Comparison of ENCODE assay signal across 24 cellular contexts in the genomic region with DNA sequence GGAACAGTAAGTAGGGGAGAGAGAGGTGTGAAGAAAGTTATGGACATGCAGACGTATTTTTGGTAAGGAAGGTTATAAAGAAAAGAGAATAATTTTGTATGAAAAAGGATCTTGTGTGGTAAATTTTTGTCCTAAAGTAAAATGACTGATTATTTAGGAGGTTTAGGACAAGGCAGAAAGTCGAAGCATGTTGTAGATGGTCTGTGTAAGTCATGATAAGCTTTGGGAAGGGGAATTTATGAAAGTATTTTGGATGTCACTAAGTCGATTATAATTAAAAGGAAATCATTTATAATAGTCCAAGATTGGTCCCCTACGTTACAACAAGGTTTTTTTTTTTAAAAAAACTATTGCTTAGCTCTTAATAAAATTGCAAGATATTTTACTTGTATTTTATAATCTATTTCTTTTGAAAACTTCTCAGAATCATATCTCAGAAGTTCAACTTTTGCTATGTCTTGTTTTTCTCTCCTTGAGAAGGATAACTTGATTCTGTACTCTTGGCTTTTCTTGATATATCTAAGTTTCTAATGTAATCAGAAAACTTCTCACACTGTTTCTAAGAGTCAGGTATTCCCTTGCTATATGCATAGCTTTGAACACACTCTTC. TPM values are rescaled to one million over a fixed set of nuclear protein-coding genes. Genes with fewer than 3 reads are reported as not detected.
DNase-seq lines count a peak whose midpoint lies in the region; ATAC-seq and TF ChIP-seq lines count a peak whose summit lies in the region.
"Had no signal": no experiment of that assay in that cellular context is flagged by ENCODE, and none has a peak within 500 bp of the region (broad histone marks: within the 10 kb centered on the region; RNA-seq: fewer than 3 reads in every experiment).

No MANE protein-coding gene starts in this region.

- no peak for TF ChIP-seq CTCF in MCF 10A (IDR thresholded peaks at IDR 0.05; ENCODE audit: unreplicated experiment)
- TF ChIP-seq CTCF in breast epithelium (IDR thresholded peaks at IDR 0.05) = no peak
- TF ChIP-seq CTCF in neural progenitor cell (IDR thresholded peaks at IDR 0.05) = no peak

- CTCF ChIA-PET in MCF 10A (lab: Yijun Ruan, JAX) = no interaction called here

- no peaks in the 10 kb centered on the region for H3K36me3 ChIP-seq in breast epithelium
- H3K36me3 ChIP-seq in neural progenitor cell = no peaks in the 10 kb centered on the region
- H3K36me3 ChIP-seq: cardiac muscle cell, lower lobe of right lung had no signal

- H3K27ac ChIP-seq in breast epithelium (no peak overlapping the region), neural progenitor cell (no peak overlapping the region)
- H3K27ac ChIP-seq: BLaER1 treated with 17β-estradiol and CSF1 and Interleukin-3, amounts not matched to agents 10 nM and 100 nM; cardiac muscle cell; GM23248; lower lobe of right lung had no signal

- peaks cover 13% of the 10 kb centered on the region for H3K9me3 Mint-ChIP-seq in MCF 10A (ENCODE audit: unreplicated experiment)
- H3K9me3 Mint-ChIP-seq in neural progenitor cell = peaks cover 29% of the 10 kb centered on the region
- H3K9me3 Mint-ChIP-seq in activated T-cell treated with anti-CD3 and anti-CD28 coated beads, Interleukin-2, amount 50 U/mL, for 4 hours = peaks cover 10% of the 10 kb centered on the region
- H3K9me3 Mint-ChIP-seq in effector memory CD8-positive, alpha-beta T cell = peaks cover 0 to 3% of the 10 kb centered on the region in 2 donors

- H3K36me3 Mint-ChIP-seq in MCF 10A (ENCODE audit: insufficient read depth, unreplicated experiment) (no peaks in the 10 kb centered on the region), neural progenitor cell (no peaks in the 10 kb centered on the region)
- H3K36me3 Mint-ChIP-seq in activated T-cell treated with anti-CD3 and anti-CD28 coated beads, Interleukin-2, amount 50 U/mL, for 4 hours (ENCODE audit: insufficient read depth) = no peaks in the 10 kb centered on the region
- H3K36me3 Mint-ChIP-seq in effector memory CD8-positive, alpha-beta T cell (ENCODE audit: insufficient read depth) = no peaks in the 10 kb centered on the region

- POLR2A ChIA-PET in MCF 10A (lab: Yijun Ruan, JAX) = no interaction called here

- H3K4me1 Mint-ChIP-seq in MCF 10A (ENCODE audit: insufficient read depth, unreplicated experiment) (peaks cover 5% of the 10 kb centered on the region), neural progenitor cell (no peaks in the 10 kb centered on the region)
- no peaks in the 10 kb centered on the region for H3K4me1 Mint-ChIP-seq in activated T-cell treated with anti-CD3 and anti-CD28 coated beads, Interleukin-2, amount 50 U/mL, for 4 hours (ENCODE audit: low read depth)
- H3K4me1 Mint-ChIP-seq in effector memory CD8-positive, alpha-beta T cell (ENCODE audit: low read depth in 2 of 2) = peaks cover 0 to 1% of the 10 kb centered on the region in 2 donors
- H3K4me1 Mint-ChIP-seq: activated naive CD4-positive, alpha-beta T cell treated with anti-CD3 and anti-CD28 coated beads, Interleukin-2, amount 10 ng/mL, durations not matched to agents 7 days and 5 days had no signal

- H3F3A ChIP-seq in neural progenitor cell (ENCODE audit: low read depth) = no peaks in the 10 kb centered on the region

- ATAC-seq in activated T-cell treated with anti-CD3 and anti-CD28 coated beads, Interleukin-2, amount 50 U/mL, for 4 hours = no peak
- no peak for ATAC-seq in effector memory CD8-positive, alpha-beta T cell (replicated peaks)
- ATAC-seq: lower lobe of right lung, SK-N-SH treated with all-trans-retinoic acid at 6 μM for 48 hours had no signal

- DNase-seq in MCF 10A (ENCODE audit: unreplicated experiment) = peak; percentile 44
- no peak for DNase-seq in breast epithelium (ENCODE audit: low spot score in 2 of 2)
- DNase-seq in KBM-7 = peak; percentile 46
- DNase-seq in amniotic epithelial cell (ENCODE audit: low read depth) = peak; percentile 12
- DNase-seq in neural progenitor cell (ENCODE audit: low spot score) = peak; percentile 40
- no peak for DNase-seq in activated T-cell treated with anti-CD3 and anti-CD28 coated beads, Interleukin-2, amount 50 U/mL, for 4 hours
- no peak for DNase-seq in effector memory CD8-positive, alpha-beta T cell
- DNase-seq in posterior cingulate gyrus = no peak
- DNase-seq: activated CD4-positive, alpha-beta T cell treated with anti-CD3 and anti-CD28 coated beads for 48 hours; activated naive CD4-positive, alpha-beta T cell treated with anti-CD3 and anti-CD28 coated beads, Interleukin-2, amount 10 ng/mL, durations not matched to agents 7 days and 5 days; amygdala; glutamatergic neuron; GM23248; kidney; lower lobe of right lung; NCI-H1436; NCI-H526 treated with DMSO at 0.1 percent for 48 hours; T-helper 2 cell had no signal

- TF ChIP-seq POLR2A in breast epithelium (IDR thresholded peaks at IDR 0.05) = no peak

- no peaks in the 10 kb centered on the region for H3K79me2 ChIP-seq in neural progenitor cell (ENCODE audit: low read depth)

- H3K4me3 ChIP-seq in breast epithelium (no peak overlapping the region), neural progenitor cell (no peak overlapping the region)
- H3K4me3 ChIP-seq: cardiac muscle cell, GM23248, lower lobe of right lung had no signal

- in situ Hi-C loops in KBM-7 (cut with MboI; ENCODE audit: low pct_unique_long_range_greater_than_20kb, low sequenced_read_pairs) = no loop called here

- peaks cover 0 to 14% of the 10 kb centered on the region in 2 donors for H3K9me3 ChIP-seq in breast epithelium
- H3K9me3 ChIP-seq in neural progenitor cell (ENCODE audit: low read depth) = peaks cover 19% of the 10 kb centered on the region

- H3K4me1 ChIP-seq in breast epithelium = no peaks in the 10 kb centered on the region
- H3K4me1 ChIP-seq in neural progenitor cell = no peaks in the 10 kb centered on the region
- H3K4me1 ChIP-seq: Caco-2, lower lobe of right lung had no signal

- H3K4me3 Mint-ChIP-seq in MCF 10A (ENCODE audit: unreplicated experiment) (no peak overlapping the region), neural progenitor cell (no peak overlapping the region)
- H3K4me3 Mint-ChIP-seq in activated T-cell treated with anti-CD3 and anti-CD28 coated beads, Interleukin-2, amount 50 U/mL, for 4 hours = no peak overlapping the region
- no peak overlapping the region for H3K4me3 Mint-ChIP-seq in effector memory CD8-positive, alpha-beta T cell
- H3K4me3 Mint-ChIP-seq: activated naive CD4-positive, alpha-beta T cell treated with anti-CD3 and anti-CD28 coated beads, Interleukin-2, amount 10 ng/mL, durations not matched to agents 7 days and 5 days; stimulated activated naive CD8-positive, alpha-beta T cell treated with anti-CD3 and anti-CD28 coated beads, Interleukin-15, Interleukin-2, amounts not matched to agents 100 ng/mL and 50 ng/mL, for 24 hours had no signal

- H3K27me3 ChIP-seq in breast epithelium (no peaks in the 10 kb centered on the region), neural progenitor cell (no peaks in the 10 kb centered on the region)
- H3K27me3 ChIP-seq: BLaER1 treated with 17β-estradiol and CSF1 and Interleukin-3, amounts not matched to agents 10 nM and 100 nM; cardiac muscle cell had no signal

- H2AFZ ChIP-seq in neural progenitor cell (replicated peaks) = no peak overlapping the region
- H2AFZ ChIP-seq: GM23248 had no signal

- H3K27ac Mint-ChIP-seq in MCF 10A (ENCODE audit: low read depth, unreplicated experiment) = no peak overlapping the region
- no peak overlapping the region for H3K27ac Mint-ChIP-seq in neural progenitor cell
- no peak overlapping the region for H3K27ac Mint-ChIP-seq in effector memory CD8-positive, alpha-beta T cell
- H3K27ac Mint-ChIP-seq: activated naive CD4-positive, alpha-beta T cell treated with anti-CD3 and anti-CD28 coated beads, Interleukin-2, amount 10 ng/mL, durations not matched to agents 7 days and 5 days; progenitor cell of endocrine pancreas; stimulated activated naive CD8-positive, alpha-beta T cell treated with anti-CD3 and anti-CD28 coated beads, Interleukin-15, Interleukin-2, amounts not matched to agents 100 ng/mL and 50 ng/mL, for 24 hours had no signal

- H3K27me3 Mint-ChIP-seq in MCF 10A (ENCODE audit: insufficient read depth, unreplicated experiment) = no peaks in the 10 kb centered on the region
- H3K27me3 Mint-ChIP-seq in neural progenitor cell (ENCODE audit: insufficient read depth, low read depth) = peaks cover 6% of the 10 kb centered on the region
- H3K27me3 Mint-ChIP-seq in activated T-cell treated with anti-CD3 and anti-CD28 coated beads, Interleukin-2, amount 50 U/mL, for 4 hours (ENCODE audit: low read depth) = peaks cover 5% of the 10 kb centered on the region
- H3K27me3 Mint-ChIP-seq in effector memory CD8-positive, alpha-beta T cell = peaks cover 2 to 12% of the 10 kb centered on the region in 2 donors

- H3K4me2 ChIP-seq in neural progenitor cell = no peak overlapping the region
- H3K4me2 ChIP-seq: BLaER1 treated with 17β-estradiol and CSF1 and Interleukin-3, amounts not matched to agents 10 nM and 100 nM had no signal

- no peak overlapping the region for H3K9ac ChIP-seq in neural progenitor cell
- H3K9ac ChIP-seq: BLaER1 treated with 17β-estradiol and CSF1 and Interleukin-3, amounts not matched to agents 10 nM and 100 nM; GM23248 had no signal

- no TSS peak for BruUV-seq in MCF 10A (replicated peaks; lab: Mats Ljungman, UMichigan)

- H4K20me1 ChIP-seq in neural progenitor cell (ENCODE audit: low read depth) = no peaks in the 10 kb centered on the region
- H4K20me1 ChIP-seq: BLaER1 treated with 17β-estradiol and CSF1 and Interleukin-3, amounts not matched to agents 10 nM and 100 nM had no signal

- intact Hi-C loops in MCF 10A (cut with micrococcal nuclease) = no loop called here
- intact Hi-C loops in breast epithelium (cut with DNase I; ENCODE audit: low total_unique reads) = no loop called here
- intact Hi-C loops in posterior cingulate gyrus (cut with DNase I) = no loop called here

RNA-seq across cellular contexts. Expression of a gene that starts 10.9 kb away (rescaled TPM):
- total RNA-seq in MCF 10A (2022) (not detected in 2 replicates), breast epithelium (not detected), neural progenitor cell (ENCODE audit: low replicate concordance) (not detected in 2 replicates)
- not detected for total RNA-seq in activated T-cell treated with anti-CD3 and anti-CD28 coated beads, Interleukin-2, amount 50 U/mL, for 4 hours
- total RNA-seq: Caco-2, cardiac muscle cell, GM23248, kidney, lower lobe of right lung, progenitor cell of endocrine pancreas had no signal

RNA-seq across cellular contexts. Expression of a gene that starts 26.2 kb away (rescaled TPM):
- total RNA-seq in MCF 10A (2022) (93.7 and 136 TPM in 2 replicates), breast epithelium (10 to 100 TPM; 32.1 to 35.4 (median 32.8) TPM), neural progenitor cell (ENCODE audit: low replicate concordance) (2.1 and 17.1 TPM in 2 replicates)
- 10 to 100 TPM; 79.1 to 89.1 (median 86.2) TPM for total RNA-seq in activated T-cell treated with anti-CD3 and anti-CD28 coated beads, Interleukin-2, amount 50 U/mL, for 4 hours

RNA-seq across cellular contexts. Expression of a gene that starts 29.0 kb away (rescaled TPM):
- total RNA-seq in MCF 10A (2022) = 38.7 and 51.0 TPM in 2 replicates
- 10 to 100 TPM in 2 of 3 donors, 1 to 10 TPM in 1; 6.4 to 20.0 (median 11.7) TPM for total RNA-seq in breast epithelium
- total RNA-seq in neural progenitor cell (ENCODE audit: low replicate concordance) = 7.7 and 32.8 TPM in 2 replicates
- 100 to 1,000 TPM in 1 of 3 donors, 10 to 100 TPM in 2; 88.8 to 118 (median 96.4) TPM for total RNA-seq in activated T-cell treated with anti-CD3 and anti-CD28 coated beads, Interleukin-2, amount 50 U/mL, for 4 hours

RNA-seq across cellular contexts. Expression of a gene that starts 49.4 kb away (rescaled TPM):
- total RNA-seq in MCF 10A (2022) (1,641 and 1,733 TPM in 2 replicates), breast epithelium (1,000 to 10,000 TPM in 2 of 3 donors, 100 to 1,000 TPM in 1; 552 to 1,029 (median 1,013) TPM), neural progenitor cell (ENCODE audit: low replicate concordance) (436 and 1,035 TPM in 2 replicates)
- 100 to 1,000 TPM; 363 to 446 (median 421) TPM for total RNA-seq in activated T-cell treated with anti-CD3 and anti-CD28 coated beads, Interleukin-2, amount 50 U/mL, for 4 hours

RNA-seq across cellular contexts. Expression of a gene that starts 51.3 kb away (rescaled TPM):
- total RNA-seq in MCF 10A (2022) (28.7 and 30.5 TPM in 2 replicates), breast epithelium (10 to 100 TPM; 66.4 to 84.5 (median 69.8) TPM), neural progenitor cell (ENCODE audit: low replicate concordance) (20.3 and 38.5 TPM in 2 replicates)
- total RNA-seq in activated T-cell treated with anti-CD3 and anti-CD28 coated beads, Interleukin-2, amount 50 U/mL, for 4 hours = 100 to 1,000 TPM; 156 to 183 (median 166) TPM

Comparison
In these comparisons a context has a peak if more than half of its experiments do, and no peak if none do; other contexts are left out.
1. DNase-seq: peak in MCF 10A (single experiment), KBM-7 (single experiment), amniotic epithelial cell (single experiment) and neural progenitor cell (single experiment); none in breast epithelium (0 of 2), activated T-cell treated with anti-CD3 and anti-CD28 coated beads, Interleukin-2, amount 50 U/mL, for 4 hours (single experiment), effector memory CD8-positive, alpha-beta T cell (0 of 3) and posterior cingulate gyrus (0 of 10).